Comparison of ENCODE assay signal across 15 cellular contexts in genomic region chr11:93842461-93842860, GRCh38. TPM values are rescaled to one million over a fixed set of nuclear protein-coding genes. Genes with fewer than 3 reads are reported as not detected.
DNase-seq lines count a peak whose midpoint lies in the region; ATAC-seq and TF ChIP-seq lines count a peak whose summit lies in the region.
"Had no signal": no experiment of that assay in that cellular context is flagged by ENCODE, and none has a peak within 500 bp of the region (broad histone marks: within the 10 kb centered on the region; RNA-seq: fewer than 3 reads in every experiment).

No MANE protein-coding gene starts in this region.

- intact Hi-C loops in Caco-2 (cut with micrococcal nuclease; ENCODE audit: unreplicated experiment): no loop called here
- intact Hi-C loops in upper lobe of right lung (cut with DNase I): no loop called here
- intact Hi-C loops in activated CD4-positive, alpha-beta T cell treated with anti-CD3 and anti-CD28 coated beads, Interleukin-2, amount 10 ng/mL, durations not matched to agents 24 days and 14 days (cut with micrococcal nuclease): no loop called here

- no peaks in the 10 kb centered on the region for H3K9me3 Mint-ChIP-seq in Caco-2 (ENCODE audit: unreplicated experiment)
- H3K9me3 Mint-ChIP-seq in activated CD4-positive, alpha-beta T cell treated with anti-CD3 and anti-CD28 coated beads, Interleukin-2, amount 10 ng/mL, durations not matched to agents 24 days and 14 days: no peaks in the 10 kb centered on the region

- 52% methylated on average over 6 of the region's 6 CpGs for WGBS in GM23248 (ENCODE audit: low coverage in 1 of 2, low lambda C conversion rate in 2 of 2, missing lambda C conversion rate in 2 of 2), 2 experiments

- H3K4me1 ChIP-seq in GM23248 (ENCODE audit: insufficient read depth): peaks cover 3% of the 10 kb centered on the region; the same call in 1 of the 2 replicates
- no peaks in the 10 kb centered on the region for H3K4me1 ChIP-seq in RWPE2 (ENCODE audit: insufficient read depth, poor library complexity, severe bottlenecking)
- H3K4me1 ChIP-seq in Caco-2: peaks cover 5% of the 10 kb centered on the region; the same call in 1 of the 2 replicates
- no peaks in the 10 kb centered on the region for H3K4me1 ChIP-seq in upper lobe of right lung
- H3K4me1 ChIP-seq: esophagus muscularis mucosa, testis had no signal

- H3K4me2 ChIP-seq in GM23248 (ENCODE audit: unreplicated experiment): no peak overlapping the region

- H3K9ac ChIP-seq in GM23248: no peak overlapping the region

- DNase-seq in GM23248 (peak; percentile 86), RWPE2 (ENCODE audit: low spot score) (no peak), erythroblast (lab: John Stamatoyannopoulos, UW) (peak; percentile 71 to 88), retinal pigment epithelial cell (ENCODE audit: low read depth) (peak; percentile 45), GM10266 (ENCODE audit: extremely low spot score) (no peak), Caco-2 (no peak), upper lobe of right lung (no peak)
- no peak for DNase-seq in activated CD4-positive, alpha-beta T cell treated with anti-CD3 and anti-CD28 coated beads, Interleukin-2, amount 10 ng/mL, durations not matched to agents 24 days and 14 days
- DNase-seq: activated CD8-positive, alpha-beta memory T cell treated with anti-CD3 and anti-CD28 coated beads, Interleukin-2, amount 10 ng/mL, durations not matched to agents 7 days and 5 days; anterior cingulate cortex; COR-L47; NCI-H1436; T-helper 17 cell; testis had no signal

- no peak overlapping the region for H3K27ac Mint-ChIP-seq in Caco-2 (ENCODE audit: unreplicated experiment)
- H3K27ac Mint-ChIP-seq in activated CD4-positive, alpha-beta T cell treated with anti-CD3 and anti-CD28 coated beads, Interleukin-2, amount 10 ng/mL, durations not matched to agents 24 days and 14 days: no peak overlapping the region
- H3K27ac Mint-ChIP-seq: activated CD8-positive, alpha-beta memory T cell treated with anti-CD3 and anti-CD28 coated beads, Interleukin-2, amount 10 ng/mL, durations not matched to agents 7 days and 5 days; T-helper 17 cell had no signal

- ATAC-seq in RWPE2 (ENCODE audit: low read depth): peak; percentile 81
- ATAC-seq in upper lobe of right lung: no peak
- ATAC-seq: activated CD8-positive, alpha-beta memory T cell treated with anti-CD3 and anti-CD28 coated beads, Interleukin-2, amount 10 ng/mL, durations not matched to agents 7 days and 5 days; T-helper 17 cell had no signal

- H3K79me2 ChIP-seq in GM23248 (ENCODE audit: insufficient read depth): no peaks in the 10 kb centered on the region

- POLR2A ChIA-PET in Caco-2 (lab: Charles Lee): no interaction called here

- in situ Hi-C loops in GM23248 (cut with MboI): no loop called here

- no peak for TF ChIP-seq POLR2A in erythroblast (IDR thresholded peaks at IDR 0.05; ENCODE audit: low read length)

- BruUV-seq in Caco-2 (replicated peaks; lab: Mats Ljungman, UMichigan): no TSS peak

- H4K20me1 ChIP-seq in GM23248 (ENCODE audit: insufficient read depth): no peaks in the 10 kb centered on the region

- H2AFZ ChIP-seq in GM23248: no peak overlapping the region

- TF ChIP-seq CTCF in RWPE2 (IDR thresholded peaks at IDR 0.05; ENCODE audit: poor library complexity, severe bottlenecking) (no peak), retinal pigment epithelial cell (conservative IDR thresholded peaks at IDR 0.05; ENCODE audit: low read depth, low read length) (no peak), GM10266 (IDR thresholded peaks at IDR 0.05; ENCODE audit: control insufficient read depth, insufficient read depth, low read depth, missing control alignments) (no peak), Caco-2 (IDR thresholded peaks at IDR 0.05; ENCODE audit: insufficient read depth in 1 of 2, low read depth in 1 of 2, low read length in 1 of 2, severe bottlenecking in 1 of 2, unreplicated experiment in 1 of 2) (no peak), upper lobe of right lung (IDR thresholded peaks at IDR 0.05) (no peak)

- H3K4me1 Mint-ChIP-seq in Caco-2 (ENCODE audit: low read depth, unreplicated experiment): peaks cover 5% of the 10 kb centered on the region
- no peaks in the 10 kb centered on the region for H3K4me1 Mint-ChIP-seq in activated CD4-positive, alpha-beta T cell treated with anti-CD3 and anti-CD28 coated beads, Interleukin-2, amount 10 ng/mL, durations not matched to agents 24 days and 14 days
- H3K4me1 Mint-ChIP-seq: activated CD8-positive, alpha-beta memory T cell treated with anti-CD3 and anti-CD28 coated beads, Interleukin-2, amount 10 ng/mL, durations not matched to agents 7 days and 5 days had no signal

- H3F3A ChIP-seq in GM23248 (ENCODE audit: insufficient read depth): peaks cover 4% of the 10 kb centered on the region; the same call in 1 of the 2 replicates

- H3K27ac ChIP-seq in GM23248 (no peak overlapping the region), RWPE2 (ENCODE audit: poor library complexity, severe bottlenecking) (no peak overlapping the region), upper lobe of right lung (no peak overlapping the region)
- H3K27ac ChIP-seq: esophagus muscularis mucosa, testis had no signal

- H3K27me3 ChIP-seq in GM23248 (replicated peaks; ENCODE audit: insufficient read depth): no peaks in the 10 kb centered on the region
- H3K27me3 ChIP-seq in RWPE2 (ENCODE audit: insufficient read depth, poor library complexity, severe bottlenecking): no peaks in the 10 kb centered on the region
- no peaks in the 10 kb centered on the region for H3K27me3 ChIP-seq in Caco-2 (replicated peaks; ENCODE audit: control insufficient read depth, insufficient read depth, low read length)
- H3K27me3 ChIP-seq in upper lobe of right lung: no peaks in the 10 kb centered on the region
- H3K27me3 ChIP-seq: esophagus muscularis mucosa, testis had no signal

- no peak overlapping the region for H3K4me3 Mint-ChIP-seq in Caco-2 (ENCODE audit: unreplicated experiment)
- no peak overlapping the region for H3K4me3 Mint-ChIP-seq in activated CD4-positive, alpha-beta T cell treated with anti-CD3 and anti-CD28 coated beads, Interleukin-2, amount 10 ng/mL, durations not matched to agents 24 days and 14 days
- H3K4me3 Mint-ChIP-seq: activated CD8-positive, alpha-beta memory T cell treated with anti-CD3 and anti-CD28 coated beads, Interleukin-2, amount 10 ng/mL, durations not matched to agents 7 days and 5 days; T-helper 17 cell had no signal

- H3K36me3 Mint-ChIP-seq in Caco-2 (ENCODE audit: insufficient read depth, unreplicated experiment): no peaks in the 10 kb centered on the region
- H3K36me3 Mint-ChIP-seq in activated CD4-positive, alpha-beta T cell treated with anti-CD3 and anti-CD28 coated beads, Interleukin-2, amount 10 ng/mL, durations not matched to agents 24 days and 14 days (ENCODE audit: low read depth): no peaks in the 10 kb centered on the region
- H3K36me3 Mint-ChIP-seq: activated CD8-positive, alpha-beta memory T cell treated with anti-CD3 and anti-CD28 coated beads, Interleukin-2, amount 10 ng/mL, durations not matched to agents 7 days and 5 days had no signal

- no peaks in the 10 kb centered on the region for H3K9me2 ChIP-seq in GM23248 (ENCODE audit: insufficient read depth)

- no peak overlapping the region for H3K4me3 ChIP-seq in GM23248
- H3K4me3 ChIP-seq in RWPE2 (ENCODE audit: severe bottlenecking): no peak overlapping the region
- no peak overlapping the region for H3K4me3 ChIP-seq in retinal pigment epithelial cell (ENCODE audit: low read length)
- no peak overlapping the region for H3K4me3 ChIP-seq in Caco-2 (ENCODE audit: low read depth, low read length)
- no peak overlapping the region for H3K4me3 ChIP-seq in upper lobe of right lung
- H3K4me3 ChIP-seq: esophagus muscularis mucosa, testis had no signal

- CTCF ChIA-PET in Caco-2 (lab: Charles Lee): no interaction called here

- H3K9me3 ChIP-seq in GM23248 (ENCODE audit: low read depth) (no peaks in the 10 kb centered on the region), RWPE2 (ENCODE audit: severe bottlenecking) (no peaks in the 10 kb centered on the region), Caco-2 (no peaks in the 10 kb centered on the region), upper lobe of right lung (no peaks in the 10 kb centered on the region)
- H3K9me3 ChIP-seq: esophagus muscularis mucosa, testis had no signal

- no peaks in the 10 kb centered on the region for H3K36me3 ChIP-seq in GM23248 (ENCODE audit: low read depth)
- no peaks in the 10 kb centered on the region for H3K36me3 ChIP-seq in RWPE2 (ENCODE audit: low read depth)
- H3K36me3 ChIP-seq in Caco-2 (ENCODE audit: control insufficient read depth, insufficient read depth, low read length): no peaks in the 10 kb centered on the region
- H3K36me3 ChIP-seq in upper lobe of right lung: no peaks in the 10 kb centered on the region
- H3K36me3 ChIP-seq: esophagus muscularis mucosa had no signal

- H3K27me3 Mint-ChIP-seq in Caco-2 (ENCODE audit: insufficient read depth, unreplicated experiment): no peaks in the 10 kb centered on the region
- H3K27me3 Mint-ChIP-seq in activated CD4-positive, alpha-beta T cell treated with anti-CD3 and anti-CD28 coated beads, Interleukin-2, amount 10 ng/mL, durations not matched to agents 24 days and 14 days: peaks cover 2% of the 10 kb centered on the region
- H3K27me3 Mint-ChIP-seq: activated CD8-positive, alpha-beta memory T cell treated with anti-CD3 and anti-CD28 coated beads, Interleukin-2, amount 10 ng/mL, durations not matched to agents 7 days and 5 days had no signal

RNA-seq across cellular contexts. Expression of gene VSTM5, which starts 8.0 kb away (rescaled TPM):
- not detected in 2 replicates for total RNA-seq in GM23248 (2014; rRNA removed; shearing (Covaris generic))
- polyA plus RNA-seq in GM23248 (2016; fragmentation: Nextera tagmentation; extraction: Ambion mirVana): 0.16 TPM in 1 of 2 replicates, not detected in the other
- total RNA-seq in Caco-2 (2022) (0.74 and 1.5 TPM in 2 replicates), upper lobe of right lung (not detected)
- total RNA-seq in activated CD4-positive, alpha-beta T cell treated with anti-CD3 and anti-CD28 coated beads, Interleukin-2, amount 10 ng/mL, durations not matched to agents 24 days and 14 days: not detected in 2 replicates
- total RNA-seq: activated CD8-positive, alpha-beta memory T cell treated with anti-CD3 and anti-CD28 coated beads, Interleukin-2, amount 10 ng/mL, durations not matched to agents 7 days and 5 days; T-helper 17 cell had no signal

RNA-seq across cellular contexts. Expression of gene MED17, which starts 58.4 kb away (rescaled TPM):
- 22.4 and 25.4 TPM in 2 replicates for total RNA-seq in GM23248 (2014; rRNA removed; shearing (Covaris generic))
- 19.5 and 22.2 TPM in 2 replicates for polyA plus RNA-seq in GM23248 (2016; fragmentation: Nextera tagmentation; extraction: Ambion mirVana)
- total RNA-seq in Caco-2 (2022): 54.0 and 63.5 TPM in 2 replicates
- 25.8 TPM for total RNA-seq in upper lobe of right lung
- 48.5 and 55.1 TPM in 2 replicates for total RNA-seq in activated CD4-positive, alpha-beta T cell treated with anti-CD3 and anti-CD28 coated beads, Interleukin-2, amount 10 ng/mL, durations not matched to agents 24 days and 14 days

Comparison
In these comparisons a context has a peak if more than half of its experiments do, and no peak if none do; other contexts are left out.
1. DNase-seq: peak in GM23248 (single experiment), erythroblast (2 of 2) and retinal pigment epithelial cell (single experiment); none in RWPE2 (single experiment), GM10266 (single experiment), Caco-2 (0 of 2), upper lobe of right lung (single experiment) and activated CD4-positive, alpha-beta T cell treated with anti-CD3 and anti-CD28 coated beads, Interleukin-2, amount 10 ng/mL, durations not matched to agents 24 days and 14 days (single experiment).